11 cellular contexts compared by ENCODE assay signal in the genomic region with DNA sequence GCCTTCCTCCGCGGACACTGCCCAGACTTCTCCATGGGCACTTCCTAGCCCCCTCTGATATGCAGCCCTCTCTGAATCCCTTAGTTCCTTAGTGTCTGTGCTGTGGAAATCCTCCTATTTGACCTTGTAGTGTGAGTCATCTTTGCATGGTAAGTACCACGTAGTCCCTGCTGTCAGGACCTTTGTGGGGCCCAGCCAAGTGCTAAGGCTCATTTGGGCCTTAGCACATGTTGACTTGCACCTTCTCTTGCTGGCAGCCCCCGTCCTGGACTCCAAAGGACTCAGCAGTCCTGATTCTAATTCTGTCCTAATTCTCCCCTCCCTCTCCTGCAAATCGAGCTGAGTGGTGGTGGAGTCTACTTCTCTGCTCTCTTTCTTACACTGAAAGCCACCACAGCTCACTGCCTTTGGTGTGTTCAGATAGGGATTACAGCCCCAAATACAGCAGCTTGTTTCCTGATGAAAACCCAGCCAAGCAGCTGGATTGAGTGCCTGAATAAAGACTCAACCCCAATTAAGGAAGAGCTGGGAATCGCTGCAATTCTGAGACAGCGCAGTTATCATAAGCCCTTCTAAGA.
A peak's percentile ranks its signal among the peaks of the same experiment; 100 is the strongest.
DNase-seq lines count a peak whose midpoint lies in the region; ATAC-seq and TF ChIP-seq lines count a peak whose summit lies in the region.
"Had no signal": no experiment of that assay in that cellular context is flagged by ENCODE, and none has a peak within 500 bp of the region (broad histone marks: within the 10 kb centered on the region; RNA-seq: fewer than 3 reads in every experiment).

No MANE protein-coding gene starts in this region.

- DNase-seq in adrenal gland (peak; percentile 55 to 83 (median 78)), heart left ventricle (peak; percentile 52 to 80 (median 72)), sigmoid colon (no peak), C1 segment of cervical spinal cord (lab: John Stamatoyannopoulos, UW) (no peak), SIG-M5 treated with dmso at 0.1 percent for 504 hours (lab: John Stamatoyannopoulos, UW; ENCODE audit: unreplicated experiment) (no peak), ecto neural progenitor cell (ENCODE audit: low spot score) (no peak)
- DNase-seq in stimulated activated CD4-positive, alpha-beta T cell treated with anti-CD3 and anti-CD28 coated beads, Interleukin-1b, Interleukin-23, amount 100 ng/mL, for 48 hours, result no peak
- DNase-seq: activated CD4-positive, alpha-beta T cell treated with anti-CD3 and anti-CD28 coated beads, Interleukin-2, amount 50 U/mL, for 4 hours; activated naive CD4-positive, alpha-beta T cell treated with anti-CD3 and anti-CD28 coated beads, Interleukin-2, amount 50 U/mL, for 16 hours; CD4-positive, alpha-beta T cell had no signal

- H3K36me3 ChIP-seq in HEK293 (ENCODE audit: control insufficient read depth in 2 of 2, insufficient read depth in 1 of 2, low read length in 2 of 2), result no peaks in the 10 kb centered on the region
- no peaks in the 10 kb centered on the region for H3K36me3 ChIP-seq in adrenal gland (replicated peaks in 1 of 2)
- no peaks in the 10 kb centered on the region for H3K36me3 ChIP-seq in heart left ventricle
- no peaks in the 10 kb centered on the region for H3K36me3 ChIP-seq in sigmoid colon

- H3K4me1 ChIP-seq in HEK293 (ENCODE audit: control insufficient read depth, insufficient read depth, low read length) (no peaks in the 10 kb centered on the region), adrenal gland (replicated peaks in 1 of 2) (peaks cover 8 to 13% of the 10 kb centered on the region in 2 donors), heart left ventricle (peaks cover 0 to 32% (median 19%) of the 10 kb centered on the region in 12 donors), sigmoid colon (peaks cover 0 to 23% (median 11%) of the 10 kb centered on the region in 4 donors)

- H3K4me3 ChIP-seq in HEK293 (ENCODE audit: low read depth, low read length), result no peak overlapping the region
- H3K4me3 ChIP-seq in adrenal gland, result no peak overlapping the region
- H3K4me3 ChIP-seq in heart left ventricle, result no peak overlapping the region
- H3K4me3 ChIP-seq in sigmoid colon, result no peak overlapping the region

- WGBS in adrenal gland, 4 donors, result 54 to 65% (median 58%) methylated on average over 7 of the region's 7 CpGs
- 23 to 32% (median 27%) methylated on average over 7 of the region's 7 CpGs for WGBS in heart left ventricle, 4 donors
- WGBS in sigmoid colon, 2 donors, result 62 to 63% methylated on average over 7 of the region's 7 CpGs

- no peak for TF ChIP-seq EP300 in sigmoid colon (IDR thresholded peaks at IDR 0.05)

- ATAC-seq in heart left ventricle, result peak; percentile 63 to 96 (median 92)

- H3K27me3 ChIP-seq in adrenal gland (no peaks in the 10 kb centered on the region), heart left ventricle (no peaks in the 10 kb centered on the region), sigmoid colon (no peaks in the 10 kb centered on the region)

- H3K27ac ChIP-seq in HEK293 (ENCODE audit: extremely low read depth, low read depth, low read length) (no peak overlapping the region), adrenal gland (peak overlapping the region in 3 of 5 donors; percentile 2 to 75 (median 75)), heart left ventricle (peak overlapping the region; percentile 6 to 87 (median 66)), sigmoid colon (peak overlapping the region in 3 of 4 donors; percentile 51 to 57 (median 56))

- intact Hi-C loops in adrenal gland (cut with DNase I), result no loop called here
- intact Hi-C loops in heart left ventricle (cut with DNase I), result loop anchor here in 1 of 10 donors (10.0 kb wide), 1 partner anchor 199 kb away; no protein-coding TSS in a partner anchor
- intact Hi-C loops in sigmoid colon (cut with DNase I), result no loop called here

- TF ChIP-seq CTCF in HEK293 (tag by site-specific recombination; IDR thresholded peaks at IDR 0.05) (no peak), adrenal gland (IDR thresholded peaks at IDR 0.05) (no peak), heart left ventricle (IDR thresholded peaks at IDR 0.05) (no peak), sigmoid colon (IDR thresholded peaks at IDR 0.05) (no peak)

- POLR2A ChIA-PET in HEK293 (lab: Yijun Ruan, JAX), result no interaction called here

- CTCF ChIA-PET in HEK293 (lab: Yijun Ruan, JAX), result no interaction called here

- no peaks in the 10 kb centered on the region for H3K9me3 ChIP-seq in HEK293 (ENCODE audit: control insufficient read depth, insufficient read depth, low read depth, low read length)
- no peaks in the 10 kb centered on the region for H3K9me3 ChIP-seq in adrenal gland (replicated peaks in 1 of 3)
- no peaks in the 10 kb centered on the region for H3K9me3 ChIP-seq in heart left ventricle
- H3K9me3 ChIP-seq in sigmoid colon, result no peaks in the 10 kb centered on the region

- no peak for TF ChIP-seq POLR2A in adrenal gland (IDR thresholded peaks at IDR 0.05)
- no peak for TF ChIP-seq POLR2A in heart left ventricle (IDR thresholded peaks at IDR 0.05)
- TF ChIP-seq POLR2A in sigmoid colon (IDR thresholded peaks at IDR 0.05), result no peak

TF ChIP-seq in HEK293, 187 proteins besides CTCF, POLR2A, EP300 and RAD21:
- TF ChIP-seq ZNF654 (tag by site-specific recombination; IDR thresholded peaks at IDR 0.05; ENCODE audit: low read depth) (no peak), PRDM10 (tag by site-specific recombination; IDR thresholded peaks at IDR 0.05) (peak; percentile 54), ZNF843 (tag by site-specific recombination; IDR thresholded peaks at IDR 0.05) (no peak), ZFP69B (tag by site-specific recombination; IDR thresholded peaks at IDR 0.05) (0 out of 2 replicates have a peak, but pooled peaks have one; percentile 22)

Comparison
In these comparisons a context has a peak if more than half of its experiments do, and no peak if none do; other contexts are left out.
1. DNase-seq: peak in adrenal gland (7 of 7) and heart left ventricle (5 of 5); none in sigmoid colon (single experiment), stimulated activated CD4-positive, alpha-beta T cell treated with anti-CD3 and anti-CD28 coated beads, Interleukin-1b, Interleukin-23, amount 100 ng/mL, for 48 hours (single experiment), C1 segment of cervical spinal cord (0 of 14), SIG-M5 treated with dmso at 0.1 percent for 504 hours (single experiment) and ecto neural progenitor cell (single experiment).